1 cellular context compared by ENCODE assay signal in the genomic region with DNA sequence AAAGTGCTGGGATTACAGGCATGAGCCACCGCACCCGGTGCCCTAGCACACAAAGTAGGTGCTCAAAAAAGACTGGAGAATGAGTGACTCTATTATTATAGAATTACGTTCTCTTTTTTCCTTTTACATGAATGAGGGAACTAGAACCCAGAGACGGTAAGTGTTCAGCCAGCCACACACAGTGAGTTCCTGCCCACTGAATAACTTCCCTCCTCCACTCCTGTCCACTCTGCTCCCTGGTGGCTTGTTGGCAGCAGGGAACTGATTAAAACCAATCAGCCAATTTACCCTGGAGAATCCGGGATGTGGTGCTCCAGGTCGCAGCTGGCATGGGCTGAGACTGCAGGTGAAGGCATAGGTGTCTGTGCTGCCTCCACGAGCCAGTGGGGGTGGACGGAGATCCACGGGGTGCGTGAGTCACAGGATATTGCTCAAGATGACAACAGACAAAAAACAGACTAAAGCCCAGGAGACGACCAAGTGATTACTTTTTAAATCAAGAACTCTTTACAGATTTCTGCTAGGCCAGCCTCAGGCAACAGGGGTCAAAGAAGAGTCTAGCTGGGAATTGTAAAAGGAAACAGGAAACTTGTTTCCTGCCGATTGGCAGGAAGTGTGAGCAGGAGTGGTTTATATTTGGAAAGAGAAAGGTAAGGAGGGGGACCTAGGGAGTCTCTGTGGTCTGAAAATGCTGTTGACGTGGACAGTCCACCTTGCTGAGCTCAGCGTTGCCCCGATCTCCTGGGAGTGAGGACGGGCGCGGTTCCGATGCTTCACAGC.
TF ChIP-seq lines count a peak whose summit lies in the region.

No MANE protein-coding gene starts in this region.

TF ChIP-seq in GM23338, 12 proteins besides CTCF, POLR2A, EP300 and RAD21 (continued from another document):
- TF ChIP-seq, protein P1, sequence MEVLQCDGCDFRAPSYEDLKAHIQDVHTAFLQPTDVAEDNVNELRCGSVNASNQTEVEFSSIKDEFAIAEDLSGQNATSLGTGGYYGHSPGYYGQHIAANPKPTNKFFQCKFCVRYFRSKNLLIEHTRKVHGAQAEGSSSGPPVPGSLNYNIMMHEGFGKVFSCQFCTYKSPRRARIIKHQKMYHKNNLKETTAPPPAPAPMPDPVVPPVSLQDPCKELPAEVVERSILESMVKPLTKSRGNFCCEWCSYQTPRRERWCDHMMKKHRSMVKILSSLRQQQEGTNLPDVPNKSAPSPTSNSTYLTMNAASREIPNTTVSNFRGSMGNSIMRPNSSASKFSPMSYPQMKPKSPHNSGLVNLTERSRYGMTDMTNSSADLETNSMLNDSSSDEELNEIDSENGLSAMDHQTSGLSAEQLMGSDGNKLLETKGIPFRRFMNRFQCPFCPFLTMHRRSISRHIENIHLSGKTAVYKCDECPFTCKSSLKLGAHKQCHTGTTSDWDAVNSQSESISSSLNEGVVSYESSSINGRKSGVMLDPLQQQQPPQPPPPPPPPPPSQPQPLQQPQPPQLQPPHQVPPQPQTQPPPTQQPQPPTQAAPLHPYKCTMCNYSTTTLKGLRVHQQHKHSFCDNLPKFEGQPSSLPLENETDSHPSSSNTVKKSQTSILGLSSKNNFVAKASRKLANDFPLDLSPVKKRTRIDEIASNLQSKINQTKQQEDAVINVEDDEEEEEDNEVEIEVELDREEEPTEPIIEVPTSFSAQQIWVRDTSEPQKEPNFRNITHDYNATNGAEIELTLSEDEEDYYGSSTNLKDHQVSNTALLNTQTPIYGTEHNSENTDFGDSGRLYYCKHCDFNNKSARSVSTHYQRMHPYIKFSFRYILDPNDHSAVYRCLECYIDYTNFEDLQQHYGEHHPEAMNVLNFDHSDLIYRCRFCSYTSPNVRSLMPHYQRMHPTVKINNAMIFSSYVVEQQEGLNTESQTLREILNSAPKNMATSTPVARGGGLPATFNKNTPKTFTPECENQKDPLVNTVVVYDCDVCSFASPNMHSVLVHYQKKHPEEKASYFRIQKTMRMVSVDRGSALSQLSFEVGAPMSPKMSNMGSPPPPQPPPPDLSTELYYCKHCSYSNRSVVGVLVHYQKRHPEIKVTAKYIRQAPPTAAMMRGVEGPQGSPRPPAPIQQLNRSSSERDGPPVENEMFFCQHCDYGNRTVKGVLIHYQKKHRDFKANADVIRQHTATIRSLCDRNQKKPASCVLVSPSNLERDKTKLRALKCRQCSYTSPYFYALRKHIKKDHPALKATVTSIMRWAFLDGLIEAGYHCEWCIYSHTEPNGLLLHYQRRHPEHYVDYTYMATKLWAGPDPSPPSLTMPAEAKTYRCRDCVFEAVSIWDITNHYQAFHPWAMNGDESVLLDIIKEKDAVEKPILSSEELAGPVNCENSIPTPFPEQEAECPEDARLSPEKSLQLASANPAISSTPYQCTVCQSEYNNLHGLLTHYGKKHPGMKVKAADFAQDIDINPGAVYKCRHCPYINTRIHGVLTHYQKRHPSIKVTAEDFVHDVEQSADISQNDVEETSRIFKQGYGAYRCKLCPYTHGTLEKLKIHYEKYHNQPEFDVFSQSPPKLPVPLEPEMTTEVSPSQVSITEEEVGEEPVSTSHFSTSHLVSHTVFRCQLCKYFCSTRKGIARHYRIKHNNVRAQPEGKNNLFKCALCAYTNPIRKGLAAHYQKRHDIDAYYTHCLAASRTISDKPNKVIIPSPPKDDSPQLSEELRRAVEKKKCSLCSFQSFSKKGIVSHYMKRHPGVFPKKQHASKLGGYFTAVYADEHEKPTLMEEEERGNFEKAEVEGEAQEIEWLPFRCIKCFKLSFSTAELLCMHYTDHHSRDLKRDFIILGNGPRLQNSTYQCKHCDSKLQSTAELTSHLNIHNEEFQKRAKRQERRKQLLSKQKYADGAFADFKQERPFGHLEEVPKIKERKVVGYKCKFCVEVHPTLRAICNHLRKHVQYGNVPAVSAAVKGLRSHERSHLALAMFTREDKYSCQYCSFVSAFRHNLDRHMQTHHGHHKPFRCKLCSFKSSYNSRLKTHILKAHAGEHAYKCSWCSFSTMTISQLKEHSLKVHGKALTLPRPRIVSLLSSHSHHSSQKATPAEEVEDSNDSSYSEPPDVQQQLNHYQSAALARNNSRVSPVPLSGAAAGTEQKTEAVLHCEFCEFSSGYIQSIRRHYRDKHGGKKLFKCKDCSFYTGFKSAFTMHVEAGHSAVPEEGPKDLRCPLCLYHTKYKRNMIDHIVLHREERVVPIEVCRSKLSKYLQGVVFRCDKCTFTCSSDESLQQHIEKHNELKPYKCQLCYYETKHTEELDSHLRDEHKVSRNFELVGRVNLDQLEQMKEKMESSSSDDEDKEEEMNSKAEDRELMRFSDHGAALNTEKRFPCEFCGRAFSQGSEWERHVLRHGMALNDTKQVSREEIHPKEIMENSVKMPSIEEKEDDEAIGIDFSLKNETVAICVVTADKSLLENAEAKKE (CRISPR knock-in tag; IDR thresholded peaks at IDR 0.05): no peak
- TF ChIP-seq POLR2AphosphoS5 (IDR thresholded peaks at IDR 0.05; ENCODE audit: low read depth) (no peak), CREB1 (CRISPR knock-in tag; IDR thresholded peaks at IDR 0.05; ENCODE audit: low read depth) (no peak)
TF ChIP-seq in GM23338: peak in this region for 0.
